In the genomic region with DNA sequence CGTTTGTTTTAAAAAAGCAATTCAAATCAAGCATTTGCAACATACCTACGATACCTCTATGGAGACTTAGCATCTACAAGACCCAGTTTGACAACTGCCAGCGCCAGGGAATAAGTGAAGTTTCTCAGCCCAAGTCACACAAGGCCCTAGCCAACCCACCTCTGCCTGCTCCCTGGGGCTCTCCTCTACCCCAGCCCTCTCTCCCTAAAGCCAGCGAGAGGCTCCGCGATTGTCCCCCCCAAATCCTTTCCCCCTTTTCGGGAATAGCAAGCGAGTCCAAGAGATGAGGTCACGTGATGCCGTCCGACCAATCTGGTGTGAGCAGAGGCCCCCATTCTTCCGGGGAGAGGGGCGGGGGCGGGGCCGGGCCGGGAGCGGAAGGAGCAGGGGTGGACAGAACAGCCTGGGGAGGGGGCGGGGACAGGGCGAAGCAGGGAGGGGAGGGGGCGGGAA, we compare ENCODE assay signal across 8 cellular contexts.
A peak's percentile ranks its signal among the peaks of the same experiment; 100 is the strongest.
DNase-seq lines count a peak whose midpoint lies in the region; ATAC-seq, FAIRE-seq and TF ChIP-seq lines count a peak whose summit lies in the region.

No MANE protein-coding gene starts in this region.

- no peak for FAIRE-seq in D721Med (lab: Jason Lieb, UNC)

- H3K4me3 ChIP-seq in Jurkat, Clone E6-1 (ENCODE audit: low read length), result peak overlapping the region; percentile 63

- no peak for TF ChIP-seq CTCF in D721Med (IDR thresholded peaks at IDR 0.05; ENCODE audit: insufficient read depth, missing control alignments)

- DNase-seq in D721Med (ENCODE audit: insufficient read length, low spot score) (peak; percentile 64), SK-N-DZ (ENCODE audit: low spot score) (peak; percentile 59), head of caudate nucleus (peak; percentile 91 to 98 (median 95)), occipital lobe (lab: John Stamatoyannopoulos, UW) (peak; percentile 90), superior temporal gyrus (ENCODE audit: extremely low spot score) (peak; percentile 93)
- peak; percentile 67 for DNase-seq in Jurkat, Clone E6-1 (ENCODE audit: low read depth, low spot score)
- peak; percentile 84 for DNase-seq in activated naive CD4-positive, alpha-beta T cell treated with anti-CD3 and anti-CD28 coated beads, Interleukin-2, amount 50 U/mL, for 16 hours

- ATAC-seq in GM21528 (IDR thresholded peaks at IDR 0.05; ENCODE audit: low FRiP score, unreplicated experiment), result peak; percentile 77

- intact Hi-C loops in head of caudate nucleus (cut with DNase I), result loop anchor here (5.0 to 10.0 kb wide), 2 partner anchors 45 to 1563 kb away; a partner anchor contains a TSS

Comparison
In these comparisons a context has a peak if more than half of its experiments do, and no peak if none do; other contexts are left out.
1. Peak in every context shown above with its lines: DNase-seq, ATAC-seq and H3K4me3 ChIP-seq.